12 cellular contexts compared by ENCODE assay signal in the genomic region with DNA sequence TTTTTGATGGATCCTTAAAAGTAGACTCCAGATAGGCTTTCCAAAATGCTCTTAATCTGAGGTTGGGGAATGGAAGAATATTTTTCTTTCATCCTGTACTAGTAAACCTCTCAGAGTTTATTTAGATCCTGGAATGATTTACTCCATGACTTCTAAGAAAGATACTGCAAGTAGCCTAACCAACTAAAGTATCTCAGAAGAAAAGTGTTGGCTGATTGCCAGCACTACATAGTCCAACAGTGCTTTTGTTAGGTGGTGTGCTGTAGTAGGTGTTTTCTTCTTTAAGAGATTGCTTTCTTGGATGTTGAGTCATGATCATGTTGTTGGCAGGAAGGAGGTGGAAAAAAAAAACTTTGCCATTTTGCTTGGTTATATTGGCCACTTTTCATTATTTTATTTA.
A peak's percentile ranks its signal among the peaks of the same experiment; 100 is the strongest.
DNase-seq lines count a peak whose midpoint lies in the region; ATAC-seq and TF ChIP-seq lines count a peak whose summit lies in the region.
"Had no signal": no experiment of that assay in that cellular context is flagged by ENCODE, and none has a peak within 500 bp of the region (broad histone marks: within the 10 kb centered on the region; RNA-seq: fewer than 3 reads in every experiment).

No MANE protein-coding gene starts in this region.

- DNase-seq in DMS 273 (lab: John Stamatoyannopoulos, UW; ENCODE audit: unreplicated experiment) (peak; percentile 37), DMS 273 treated with DMSO at 0.1 percent for 48 hours (lab: John Stamatoyannopoulos, UW) (no peak), RKO (ENCODE audit: low spot score) (peak; percentile 32), fibroblast of pulmonary artery (ENCODE audit: low read depth) (peak; percentile 92)
- DNase-seq in stimulated activated naive B cell treated with anti-CD40 and anti-IgM and Interleukin-4, amounts not matched to agents 10 μg/mL and 1 μg/mL and 100 μg/mL, for 72 hours: no peak
- DNase-seq in stimulated activated CD4-positive, alpha-beta T cell treated with anti-CD3 and anti-CD28 coated beads, Interleukin-4, amount 100 ng/mL, for 24 hours: no peak
- DNase-seq: sigmoid colon, upper lobe of left lung had no signal

- H3K9ac ChIP-seq in skeletal muscle tissue (ENCODE audit: low read depth in 1 of 3, low read length in 3 of 3): peak overlapping the region in 1 of 3 donors; percentile 40

- H3K4me1 Mint-ChIP-seq in stimulated activated naive B cell treated with anti-CD40 and anti-IgM and Interleukin-4, amounts not matched to agents 10 μg/mL and 1 μg/mL and 100 μg/mL, for 72 hours: peaks cover 39 to 61% of the 10 kb centered on the region in 2 donors

- TF ChIP-seq CTCF in fibroblast of pulmonary artery (IDR thresholded peaks at IDR 0.05; ENCODE audit: low read length, missing control alignments): no peak

- no peaks in the 10 kb centered on the region for H3K36me3 ChIP-seq in skeletal muscle tissue (ENCODE audit: control insufficient read depth in 3 of 3, insufficient read depth in 3 of 3, low read length in 3 of 3)
- H3K36me3 ChIP-seq: sigmoid colon, upper lobe of left lung had no signal

- H3K27ac Mint-ChIP-seq in stimulated activated naive B cell treated with anti-CD40 and anti-IgM and Interleukin-4, amounts not matched to agents 10 μg/mL and 1 μg/mL and 100 μg/mL, for 72 hours: no peak overlapping the region
- H3K27ac Mint-ChIP-seq: activated T-helper 1 cell treated with anti-CD3 and anti-CD28 coated beads, Interleukin-12 subunit alpha, Interleukin-12 subunit beta, Interleukin-2, Interleukin-4 antibody, amounts not matched to agents 30 ng/mL and 10 ng/mL and 1 ng/mL, durations not matched to agents 14 hours and 24 hours and 36 hours had no signal

- H3K27ac ChIP-seq in skeletal muscle tissue (ENCODE audit: low read depth, low read length): peak overlapping the region; percentile 76
- H3K27ac ChIP-seq: 22Rv1 had no signal

- peaks cover 32 to 37% (median 35%) of the 10 kb centered on the region in 3 donors for H3K4me1 ChIP-seq in skeletal muscle tissue (ENCODE audit: control insufficient read depth in 3 of 3, insufficient read depth in 3 of 3, low read length in 3 of 3)

- no peaks in the 10 kb centered on the region for H3K27me3 ChIP-seq in skeletal muscle tissue (ENCODE audit: control insufficient read depth in 3 of 3, insufficient read depth in 3 of 3, low read length in 3 of 3)
- H3K27me3 ChIP-seq: sigmoid colon, upper lobe of left lung had no signal

- no peak overlapping the region for H3K4me3 Mint-ChIP-seq in stimulated activated naive B cell treated with anti-CD40 and anti-IgM and Interleukin-4, amounts not matched to agents 10 μg/mL and 1 μg/mL and 100 μg/mL, for 72 hours
- H3K4me3 Mint-ChIP-seq: activated T-helper 1 cell treated with anti-CD3 and anti-CD28 coated beads, Interleukin-12 subunit alpha, Interleukin-12 subunit beta, Interleukin-2, Interleukin-4 antibody, amounts not matched to agents 30 ng/mL and 10 ng/mL and 1 ng/mL, durations not matched to agents 14 hours and 24 hours and 36 hours had no signal

- no peaks in the 10 kb centered on the region for H3K9me3 Mint-ChIP-seq in stimulated activated naive B cell treated with anti-CD40 and anti-IgM and Interleukin-4, amounts not matched to agents 10 μg/mL and 1 μg/mL and 100 μg/mL, for 72 hours
- H3K9me3 Mint-ChIP-seq: activated T-helper 1 cell treated with anti-CD3 and anti-CD28 coated beads, Interleukin-12 subunit alpha, Interleukin-12 subunit beta, Interleukin-2, Interleukin-4 antibody, amounts not matched to agents 30 ng/mL and 10 ng/mL and 1 ng/mL, durations not matched to agents 14 hours and 24 hours and 36 hours had no signal

- H3K4me3 ChIP-seq in fibroblast of pulmonary artery (replicated peaks; ENCODE audit: low read depth, low read length) (no peak overlapping the region), skeletal muscle tissue (ENCODE audit: low read length in 3 of 3) (no peak overlapping the region)
- H3K4me3 ChIP-seq: sigmoid colon, upper lobe of left lung had no signal

- no peaks in the 10 kb centered on the region for H3K9me3 ChIP-seq in skeletal muscle tissue (ENCODE audit: control insufficient read depth in 3 of 3, low read length in 3 of 3)
- H3K9me3 ChIP-seq: sigmoid colon, upper lobe of left lung had no signal

- no peak for ATAC-seq in stimulated activated naive B cell treated with anti-CD40 and anti-IgM and Interleukin-4, amounts not matched to agents 10 μg/mL and 1 μg/mL and 100 μg/mL, for 72 hours (replicated peaks)
- no peak for ATAC-seq in GM21825 (IDR thresholded peaks at IDR 0.05; ENCODE audit: unreplicated experiment)

- no peaks in the 10 kb centered on the region for H3K27me3 Mint-ChIP-seq in stimulated activated naive B cell treated with anti-CD40 and anti-IgM and Interleukin-4, amounts not matched to agents 10 μg/mL and 1 μg/mL and 100 μg/mL, for 72 hours

- H3K36me3 Mint-ChIP-seq in stimulated activated naive B cell treated with anti-CD40 and anti-IgM and Interleukin-4, amounts not matched to agents 10 μg/mL and 1 μg/mL and 100 μg/mL, for 72 hours: peaks cover under 1 to 1% of the 10 kb centered on the region in 2 donors

Comparison
In these comparisons a context has a peak if more than half of its experiments do, and no peak if none do; other contexts are left out.
1. DNase-seq: peak in DMS 273 (single experiment), RKO (single experiment) and fibroblast of pulmonary artery (single experiment); none in DMS 273 treated with DMSO at 0.1 percent for 48 hours (single experiment), stimulated activated naive B cell treated with anti-CD40 and anti-IgM and Interleukin-4, amounts not matched to agents 10 μg/mL and 1 μg/mL and 100 μg/mL, for 72 hours (single experiment) and stimulated activated CD4-positive, alpha-beta T cell treated with anti-CD3 and anti-CD28 coated beads, Interleukin-4, amount 100 ng/mL, for 24 hours (single experiment).